ENCODE assay signal across 34 cellular contexts in the genomic region with DNA sequence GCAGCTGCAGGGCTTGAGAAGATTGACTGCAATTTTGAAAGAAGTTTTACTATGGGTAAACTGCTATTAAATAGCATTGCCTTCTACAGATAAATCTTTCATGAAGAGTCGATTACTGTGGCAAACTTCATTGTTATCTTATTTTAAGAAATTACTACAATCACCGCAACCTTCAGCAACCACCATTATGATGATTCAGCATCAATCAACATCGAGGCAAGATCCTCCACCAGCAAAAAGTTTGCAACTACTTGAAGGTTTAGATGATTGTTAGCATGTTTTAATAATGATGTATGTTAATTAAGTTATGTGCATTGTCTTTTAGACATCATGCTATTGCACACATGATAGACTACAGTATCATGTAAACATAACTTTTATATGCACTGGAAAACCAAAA.
"Had no signal": no experiment of that assay in that cellular context is flagged by ENCODE, and none has a peak within 500 bp of the region (broad histone marks: within the 10 kb centered on the region; RNA-seq: fewer than 3 reads in every experiment).

No MANE protein-coding gene starts in this region.

- DNase-seq: activated effector memory CD4-positive, alpha-beta T cell treated with anti-CD3 and anti-CD28 coated beads, Interleukin-2, amount 50 U/mL, for 16 hours; activated effector memory CD4-positive, alpha-beta T cell treated with Interleukin-2 at 50 U/mL for 16 hours; activated gamma-delta T cell; activated gamma-delta T cell treated with Interleukin-2 at 50 U/mL for 16 hours; activated naive CD4-positive, alpha-beta T cell; activated naive CD4-positive, alpha-beta T cell treated with anti-CD3 and anti-CD28 coated beads for 36 hours; activated naive CD4-positive, alpha-beta T cell treated with anti-CD3 and anti-CD28 coated beads, Interleukin-2, amount 10 ng/mL, durations not matched to agents 7 days and 5 days; activated naive CD4-positive, alpha-beta T cell treated with anti-CD3 and anti-CD28 coated beads, Interleukin-2, amount 50 U/mL, for 16 hours; activated naive CD4-positive, alpha-beta T cell treated with Interleukin-2 at 50 U/mL for 16 hours; activated naive CD8-positive, alpha-beta T cell treated with anti-CD3 and anti-CD28 coated beads for 36 hours; activated naive CD8-positive, alpha-beta T cell treated with anti-CD3 and anti-CD28 coated beads, Interleukin-2, amount 10 ng/mL, durations not matched to agents 7 days and 5 days; activated naive CD8-positive, alpha-beta T cell treated with anti-CD3 and anti-CD28 coated beads, Interleukin-2, amount 50 U/mL, for 24 hours; activated T-cell treated with anti-CD3 and anti-CD28 coated beads, Interleukin-2, amount 50 U/mL, for 1 hour; activated T-cell treated with anti-CD3 and anti-CD28 coated beads, Interleukin-2, amount 50 U/mL, for 24 hours; activated T-cell treated with anti-CD3 and anti-CD28 coated beads, Interleukin-2, amount 50 U/mL, for 4 hours; activated T-cell treated with anti-CD3 and anti-CD28 coated beads, Interleukin-2, amount 50 U/mL, for 48 hours; activated T-cell treated with anti-CD3 and anti-CD28 coated beads, Interleukin-2, amount 50 U/mL, for 72 hours; adrenal gland; amniotic stem cell; amygdala; anterior cingulate cortex; aorta; body of pancreas; brain microvascular endothelial cell; caudate nucleus; central memory CD4-positive, alpha-beta T cell; cerebellar nuclear complex had no signal

- H3K9me3 ChIP-seq: adrenal gland, ascending aorta, body of pancreas had no signal

- FAIRE-seq: astrocyte, bronchial epithelial cell had no signal

- H3K4me3 ChIP-seq: adrenal gland, ascending aorta, body of pancreas, breast epithelium, cardiac muscle cell had no signal

- H3K27me3 ChIP-seq: adrenal gland, ascending aorta, body of pancreas, brain microvascular endothelial cell, breast epithelium, cardiac muscle cell had no signal

- H3K4me1 ChIP-seq: adrenal gland, ascending aorta, body of pancreas, breast epithelium had no signal

- ATAC-seq: activated naive CD4-positive, alpha-beta T cell treated with anti-CD3 and anti-CD28 coated beads, Interleukin-2, amount 50 U/mL, for 72 hours; activated naive CD8-positive, alpha-beta T cell treated with anti-CD3 and anti-CD28 coated beads, Interleukin-2, amount 50 U/mL, for 24 hours; activated T-cell treated with anti-CD3 and anti-CD28 coated beads, Interleukin-2, amount 50 U/mL, for 4 hours; activated T-cell treated with anti-CD3 and anti-CD28 coated beads, Interleukin-2, amount 50 U/mL, for 72 hours; activated T-helper 17 cell treated with anti-CD3 and anti-CD28 coated beads, Interleukin-2, amount 50 U/mL, for 72 hours; body of pancreas had no signal

- H3K27ac ChIP-seq: adrenal gland, ascending aorta, body of pancreas, brain microvascular endothelial cell, breast epithelium, cardiac muscle cell had no signal

- H3K36me3 ChIP-seq: adrenal gland, ascending aorta, brain microvascular endothelial cell, breast epithelium, cardiac muscle cell had no signal
